8 cellular contexts compared by ENCODE assay signal in genomic region chr13:65638572-65639168, GRCh38.
A peak's percentile ranks its signal among the peaks of the same experiment; 100 is the strongest.
DNase-seq lines count a peak whose midpoint lies in the region; ATAC-seq and TF ChIP-seq lines count a peak whose summit lies in the region.

No MANE protein-coding gene starts in this region.

- H3K27me3 ChIP-seq in adipocyte (replicated peaks; ENCODE audit: control insufficient read depth, insufficient read depth, low read length) (no peaks in the 10 kb centered on the region), kidney epithelial cell (ENCODE audit: control insufficient read depth, insufficient read depth, low read length) (no peaks in the 10 kb centered on the region)

- H3K9me3 ChIP-seq in adipocyte (ENCODE audit: control insufficient read depth, low read length), result no peaks in the 10 kb centered on the region

- H3K4me3 ChIP-seq in adipocyte (ENCODE audit: low read length) (no peak overlapping the region), kidney epithelial cell (ENCODE audit: low read depth, low read length) (no peak overlapping the region)

- TF ChIP-seq CTCF in GM10248 (IDR thresholded peaks at IDR 0.05; ENCODE audit: control extremely low read depth, extremely low read depth, low read depth, missing control alignments) (peak; percentile 67), kidney epithelial cell (IDR thresholded peaks at IDR 0.05; ENCODE audit: insufficient read depth, low read length, poor library complexity, severe bottlenecking) (peak; percentile 74)

- no peaks in the 10 kb centered on the region for H3K4me1 ChIP-seq in adipocyte (ENCODE audit: control insufficient read depth, insufficient read depth, low read length)

- POLR2A ChIA-PET in GM10248 (lab: Yijun Ruan, JAX), result no interaction called here

- CTCF ChIA-PET in GM10248 (lab: Yijun Ruan, JAX), result interaction anchor here (0.9 to 1.7 kb wide), 5 partner anchors 8 to 1593 kb away, joined by 3 to 6 read pairs (median 4); no protein-coding TSS in a partner anchor

- H3K9ac ChIP-seq in adipocyte (ENCODE audit: low read length), result no peak overlapping the region

- no peak for TF ChIP-seq EP300 in Ishikawa (IDR thresholded peaks at IDR 0.05; ENCODE audit: borderline replicate concordance)

- peak; percentile 8 for DNase-seq in GM10248 (ENCODE audit: extremely low spot score)
- peak; percentile 78 for DNase-seq in adipocyte (ENCODE audit: low read depth)
- no peak for DNase-seq in kidney epithelial cell (ENCODE audit: low read depth)
- DNase-seq in DMS79 treated with DMSO at 0.1 percent for 48 hours (lab: John Stamatoyannopoulos, UW), result no peak
- DNase-seq in stimulated activated naive CD4-positive, alpha-beta T cell treated with Interleukin-2 at 50 U/mL for 16 hours (lab: John Stamatoyannopoulos, UW), result no peak
- DNase-seq in T-helper 9 cell, result no peak

- peak; percentile 88 for TF ChIP-seq RAD21 in Ishikawa (IDR thresholded peaks at IDR 0.05; ENCODE audit: low read depth)

- no peaks in the 10 kb centered on the region for H3K36me3 ChIP-seq in adipocyte (ENCODE audit: control insufficient read depth, insufficient read depth, low read length, severe bottlenecking)
- H3K36me3 ChIP-seq in kidney epithelial cell (ENCODE audit: control insufficient read depth, insufficient read depth, low read length), result no peaks in the 10 kb centered on the region

- peak; percentile 89 for ATAC-seq in GM21619 (IDR thresholded peaks at IDR 0.05; ENCODE audit: unreplicated experiment)

TF ChIP-seq in Ishikawa, 13 proteins besides CTCF, POLR2A, EP300 and RAD21:
- TF ChIP-seq MAX (IDR thresholded peaks at IDR 0.05) (no peak), ZBTB7A (IDR thresholded peaks at IDR 0.05; ENCODE audit: low read depth) (no peak), TAF1 (IDR thresholded peaks at IDR 0.05; ENCODE audit: low read depth) (no peak), FOXM1 (IDR thresholded peaks at IDR 0.05; ENCODE audit: borderline replicate concordance, low read depth) (no peak), EGR1 (IDR thresholded peaks at IDR 0.05) (no peak), CREB1 (IDR thresholded peaks at IDR 0.05; ENCODE audit: low read depth) (no peak)

Comparison
In these comparisons a context has a peak if more than half of its experiments do, and no peak if none do; other contexts are left out.
1. DNase-seq: peak in GM10248 (single experiment) and adipocyte (single experiment); none in kidney epithelial cell (single experiment), DMS79 treated with DMSO at 0.1 percent for 48 hours (single experiment), stimulated activated naive CD4-positive, alpha-beta T cell treated with Interleukin-2 at 50 U/mL for 16 hours (single experiment) and T-helper 9 cell (single experiment).